ENCODE assay signal across 16 cellular contexts in genomic region chr11:109343242-109343641, GRCh38.
DNase-seq lines count a peak whose midpoint lies in the region; ATAC-seq and TF ChIP-seq lines count a peak whose summit lies in the region.
"Had no signal": no experiment of that assay in that cellular context is flagged by ENCODE, and none has a peak within 500 bp of the region (broad histone marks: within the 10 kb centered on the region; RNA-seq: fewer than 3 reads in every experiment).

No MANE protein-coding gene starts in this region.

- H3K27me3 ChIP-seq in right atrium auricular region (no peaks in the 10 kb centered on the region), right cardiac atrium (ENCODE audit: control insufficient read depth, insufficient read depth) (no peaks in the 10 kb centered on the region), osteoblast (ENCODE audit: insufficient read depth, low read length) (no peaks in the 10 kb centered on the region)
- H3K27me3 ChIP-seq: BLaER1 had no signal

- no peaks in the 10 kb centered on the region for H4K20me1 ChIP-seq in osteoblast (ENCODE audit: insufficient read depth, low read length)
- H4K20me1 ChIP-seq: BLaER1 had no signal

- intact Hi-C loops in Right ventricle myocardium superior (cut with DNase I) = no loop called here
- intact Hi-C loops in right cardiac atrium (cut with DNase I) = no loop called here

- H3K4me1 ChIP-seq in right atrium auricular region (peaks cover 0 to 14% of the 10 kb centered on the region in 2 donors), right cardiac atrium (ENCODE audit: control insufficient read depth, insufficient read depth, low read length) (no peaks in the 10 kb centered on the region), osteoblast (ENCODE audit: insufficient read depth, low read length) (no peaks in the 10 kb centered on the region)
- H3K4me1 ChIP-seq: BLaER1, Caco-2, HAP-1 had no signal

- DNase-seq in Right ventricle myocardium superior (no peak), right atrium auricular region (ENCODE audit: low spot score) (no peak), OCI-M1 (lab: John Stamatoyannopoulos, UW) (peak; percentile 49), right cardiac atrium (no peak), osteoblast (ENCODE audit: insufficient read length, low spot score, missing footprints) (no peak), SIG-M5 treated with dmso at 0.1 percent for 504 hours (lab: John Stamatoyannopoulos, UW; ENCODE audit: unreplicated experiment) (no peak), NCI-H1930 (lab: John Stamatoyannopoulos, UW) (no peak)
- DNase-seq: 8988T; AML-193; Caco-2; CD8-positive, alpha-beta memory T cell; DND-41; GDM1 had no signal

- H3K4me3 ChIP-seq in right atrium auricular region = no peak overlapping the region
- H3K4me3 ChIP-seq in right cardiac atrium (ENCODE audit: low read length) = no peak overlapping the region
- H3K4me3 ChIP-seq in osteoblast (ENCODE audit: insufficient read depth, low read length) = no peak overlapping the region
- H3K4me3 ChIP-seq: BLaER1, HAP-1 had no signal

- 16% methylated on average over 3 of the region's 3 CpGs for WGBS in right cardiac atrium

- TF ChIP-seq CTCF in right atrium auricular region (IDR thresholded peaks at IDR 0.05) (no peak), osteoblast (IDR thresholded peaks at IDR 0.05; ENCODE audit: extremely low read depth, low read depth, low read length) (no peak)

- H3K9me3 ChIP-seq in right atrium auricular region = no peaks in the 10 kb centered on the region
- no peaks in the 10 kb centered on the region for H3K9me3 ChIP-seq in right cardiac atrium (ENCODE audit: control insufficient read depth, low read length)
- H3K9me3 ChIP-seq in osteoblast (ENCODE audit: low read depth, low read length) = peaks cover 1% of the 10 kb centered on the region
- H3K9me3 ChIP-seq: BLaER1, Caco-2, HAP-1 had no signal

- no peaks in the 10 kb centered on the region for H3K36me3 ChIP-seq in right atrium auricular region
- no peaks in the 10 kb centered on the region for H3K36me3 ChIP-seq in osteoblast (ENCODE audit: insufficient read depth, low read length)
- H3K36me3 ChIP-seq: BLaER1, HAP-1 had no signal

- no peak overlapping the region for H3K4me2 ChIP-seq in osteoblast (ENCODE audit: insufficient read depth, low read length)
- H3K4me2 ChIP-seq: BLaER1 had no signal

- H3K79me2 ChIP-seq in osteoblast (ENCODE audit: insufficient read depth, low read length) = no peaks in the 10 kb centered on the region

- ATAC-seq in Right ventricle myocardium superior (ENCODE audit: poor library complexity) (peak; percentile 72), right cardiac atrium (peak; percentile 37 to 38), HG02798 (IDR thresholded peaks at IDR 0.05; ENCODE audit: poor library complexity, unreplicated experiment) (no peak)

- peak overlapping the region; percentile 12 for H2AFZ ChIP-seq in osteoblast (ENCODE audit: low read length)

- peak overlapping the region in 1 of 2 donors; percentile 23 for H3K27ac ChIP-seq in right atrium auricular region
- no peak overlapping the region for H3K27ac ChIP-seq in right cardiac atrium (ENCODE audit: low read length)
- H3K27ac ChIP-seq in osteoblast (ENCODE audit: low read depth, low read length) = no peak overlapping the region
- H3K27ac ChIP-seq: BLaER1 had no signal
